ENCODE assay signal across 8 cellular contexts in genomic region chr10:119177708-119178370, GRCh38. TPM values are rescaled to one million over a fixed set of nuclear protein-coding genes. Genes with fewer than 3 reads are reported as not detected.
A peak's percentile ranks its signal among the peaks of the same experiment; 100 is the strongest.
DNase-seq lines count a peak whose midpoint lies in the region; ATAC-seq lines count a peak whose summit lies in the region.

No MANE protein-coding gene starts in this region.

- no peaks in the 10 kb centered on the region for H3K9me3 ChIP-seq in iPS-20b (ENCODE audit: insufficient read depth, low read depth, low read length)

- H3K27ac ChIP-seq in iPS-20b (ENCODE audit: low read length), result peak overlapping the region; percentile 60

- no peak for ATAC-seq in GM18867 (IDR thresholded peaks at IDR 0.05; ENCODE audit: unreplicated experiment)

- DNase-seq in NCI-H1417 (lab: John Stamatoyannopoulos, UW) (peak in 2 of 3 experiments; percentile 47 to 73), NCI-H1417 treated with DMSO at 0.1 percent for 48 hours (lab: John Stamatoyannopoulos, UW) (no peak), HT1080 (ENCODE audit: low read depth) (peak; percentile 21), SK-N-DZ (ENCODE audit: low spot score) (no peak)
- DNase-seq in activated naive CD4-positive, alpha-beta T cell treated with anti-CD3 and anti-CD28 coated beads, Interleukin-2, amount 50 U/mL, for 16 hours, result peak; percentile 45
- DNase-seq in stimulated activated CD4-positive, alpha-beta T cell treated with anti-CD3 and anti-CD28 coated beads, Interleukin-4, amount 100 ng/mL, for 24 hours, result peak; percentile 47

- H3K4me3 ChIP-seq in iPS-20b (ENCODE audit: low read length), result peak overlapping the region; percentile 91

- H3K27me3 ChIP-seq in iPS-20b (ENCODE audit: insufficient read depth, low read length), result no peaks in the 10 kb centered on the region

- H3K4me1 ChIP-seq in iPS-20b (ENCODE audit: insufficient read depth, low read length), result peaks cover 7% of the 10 kb centered on the region; the same call in 1 of the 2 replicates

- H3K9ac ChIP-seq in iPS-20b (ENCODE audit: low read depth, low read length), result peak overlapping the region; percentile 95

- H3K36me3 ChIP-seq in iPS-20b (ENCODE audit: insufficient read depth, low read depth, low read length), result peaks cover 39% of the 10 kb centered on the region

RNA-seq across cellular contexts. Expression of gene PRDX3, which starts 0.8 kb away (rescaled TPM):
- 269 and 341 TPM in 2 replicates for total RNA-seq in HT1080 (2014; rRNA removed; shearing (Covaris generic))
- 304 and 316 TPM in 2 replicates for polyA plus RNA-seq in HT1080 (2015; cell fraction: cytosol; rRNA removed)
- polyA plus RNA-seq in HT1080 (2015; cell fraction: nucleus; rRNA removed), result 222 and 241 TPM in 2 replicates
- 438 and 453 TPM in 2 replicates for polyA plus RNA-seq in SK-N-DZ (2014; cell fraction: cytosol; rRNA removed)
- polyA plus RNA-seq in SK-N-DZ (2014; cell fraction: nucleus; rRNA removed), result 217 and 287 TPM in 2 replicates

RNA-seq across cellular contexts. Expression of gene SFXN4, which starts 12.3 kb away (rescaled TPM):
- total RNA-seq in HT1080 (2014; rRNA removed; shearing (Covaris generic)), result 30.4 and 36.7 TPM in 2 replicates
- 25.7 and 29.7 TPM in 2 replicates for polyA plus RNA-seq in HT1080 (2015; cell fraction: cytosol; rRNA removed)
- 31.1 and 39.1 TPM in 2 replicates for polyA plus RNA-seq in HT1080 (2015; cell fraction: nucleus; rRNA removed)
- polyA plus RNA-seq in SK-N-DZ (2014; cell fraction: cytosol; rRNA removed), result 47.9 and 341 TPM in 2 replicates
- polyA plus RNA-seq in SK-N-DZ (2014; cell fraction: nucleus; rRNA removed), result 126 and 295 TPM in 2 replicates

RNA-seq across cellular contexts. Expression of gene GRK5, which starts 29.5 kb away (rescaled TPM):
- total RNA-seq in HT1080 (2014; rRNA removed; shearing (Covaris generic)), result 11.4 TPM in 2 replicates
- 10.7 and 11.9 TPM in 2 replicates for polyA plus RNA-seq in HT1080 (2015; cell fraction: cytosol; rRNA removed)
- polyA plus RNA-seq in HT1080 (2015; cell fraction: nucleus; rRNA removed), result 8.1 and 8.2 TPM in 2 replicates
- polyA plus RNA-seq in SK-N-DZ (2014; cell fraction: cytosol; rRNA removed), result 57.8 and 65.3 TPM in 2 replicates
- polyA plus RNA-seq in SK-N-DZ (2014; cell fraction: nucleus; rRNA removed), result 48.9 and 53.5 TPM in 2 replicates

Comparison
In these comparisons a context has a peak if more than half of its experiments do, and no peak if none do; other contexts are left out.
1. DNase-seq: peak in NCI-H1417 (2 of 3), HT1080 (single experiment), activated naive CD4-positive, alpha-beta T cell treated with anti-CD3 and anti-CD28 coated beads, Interleukin-2, amount 50 U/mL, for 16 hours (single experiment) and stimulated activated CD4-positive, alpha-beta T cell treated with anti-CD3 and anti-CD28 coated beads, Interleukin-4, amount 100 ng/mL, for 24 hours (single experiment); none in NCI-H1417 treated with DMSO at 0.1 percent for 48 hours (single experiment) and SK-N-DZ (single experiment).